8 cellular contexts compared by ENCODE assay signal in genomic region chr11:65611028-65611757, GRCh38. TPM values are rescaled to one million over a fixed set of nuclear protein-coding genes. Genes with fewer than 3 reads are reported as not detected.
DNase-seq lines count a peak whose midpoint lies in the region; ATAC-seq and TF ChIP-seq lines count a peak whose summit lies in the region.

No MANE protein-coding gene starts in this region.

- H3K9me3 Mint-ChIP-seq in activated naive CD4-positive, alpha-beta T cell treated with anti-CD3 and anti-CD28 coated beads, Interleukin-2, amount 10 ng/mL, durations not matched to agents 7 days and 5 days, result no peaks in the 10 kb centered on the region
- no peaks in the 10 kb centered on the region for H3K9me3 Mint-ChIP-seq in central memory CD8-positive, alpha-beta T cell

- 25 to 67% methylated on average over 1 of the region's 10 CpGs for WGBS in mesodermal cell (ENCODE audit: insufficient coverage in 2 of 2), 2 experiments
- 48% methylated on average over 10 of the region's 10 CpGs for WGBS in prostate gland

- DNase-seq in activated naive CD4-positive, alpha-beta T cell treated with anti-CD3 and anti-CD28 coated beads, Interleukin-2, amount 10 ng/mL, durations not matched to agents 7 days and 5 days, result no peak
- DNase-seq in activated naive CD4-positive, alpha-beta T cell (lab: John Stamatoyannopoulos, UW), result no peak
- DNase-seq in central memory CD8-positive, alpha-beta T cell (ENCODE audit: low spot score in 2 of 2), result no peak
- DNase-seq in vagina (ENCODE audit: extremely low spot score in 2 of 2) (no peak), prostate gland (ENCODE audit: low spot score) (no peak), NCI-H187 (lab: John Stamatoyannopoulos, UW) (no peak)

- no peaks in the 10 kb centered on the region for H3K27me3 ChIP-seq in vagina
- H3K27me3 ChIP-seq in prostate gland (replicated peaks; ENCODE audit: insufficient read depth), result no peaks in the 10 kb centered on the region

- no peak for ATAC-seq in central memory CD8-positive, alpha-beta T cell (replicated peaks; ENCODE audit: extremely low read depth, poor library complexity, severe bottlenecking)
- no peak for ATAC-seq in GM18867 (IDR thresholded peaks at IDR 0.05; ENCODE audit: unreplicated experiment)

- H3K4me1 ChIP-seq in mesodermal cell (ENCODE audit: control insufficient read depth, insufficient read depth, low read length, poor library complexity, severe bottlenecking), result peaks cover 43% of the 10 kb centered on the region
- H3K4me1 ChIP-seq in vagina, result peaks cover 66% of the 10 kb centered on the region
- peaks cover 28% of the 10 kb centered on the region for H3K4me1 ChIP-seq in prostate gland (replicated peaks)

- H3K4me3 ChIP-seq in mesodermal cell (ENCODE audit: extremely low read depth, insufficient read depth, low read length, poor library complexity, severe bottlenecking) (peak overlapping the region; percentile 84), vagina (peak overlapping the region; percentile 72 to 95), prostate gland (peak overlapping the region in 1 of 2 donors; percentile 70)

- H3K27me3 Mint-ChIP-seq in activated naive CD4-positive, alpha-beta T cell treated with anti-CD3 and anti-CD28 coated beads, Interleukin-2, amount 10 ng/mL, durations not matched to agents 7 days and 5 days, result no peaks in the 10 kb centered on the region
- H3K27me3 Mint-ChIP-seq in central memory CD8-positive, alpha-beta T cell, result no peaks in the 10 kb centered on the region

- H3K27ac Mint-ChIP-seq in activated naive CD4-positive, alpha-beta T cell treated with anti-CD3 and anti-CD28 coated beads, Interleukin-2, amount 10 ng/mL, durations not matched to agents 7 days and 5 days, result peak overlapping the region; percentile 64
- H3K27ac Mint-ChIP-seq in central memory CD8-positive, alpha-beta T cell (ENCODE audit: low read depth), result peak overlapping the region; percentile 85

- peaks cover 41% of the 10 kb centered on the region for H3K36me3 Mint-ChIP-seq in activated naive CD4-positive, alpha-beta T cell treated with anti-CD3 and anti-CD28 coated beads, Interleukin-2, amount 10 ng/mL, durations not matched to agents 7 days and 5 days
- H3K36me3 Mint-ChIP-seq in central memory CD8-positive, alpha-beta T cell (ENCODE audit: insufficient read depth), result peaks cover 20% of the 10 kb centered on the region

- H3K36me3 ChIP-seq in mesodermal cell (ENCODE audit: control insufficient read depth, insufficient read depth, low read length), result peaks cover 52% of the 10 kb centered on the region
- peaks cover 0 to 7% of the 10 kb centered on the region in 2 donors for H3K36me3 ChIP-seq in vagina
- H3K36me3 ChIP-seq in prostate gland, result no peaks in the 10 kb centered on the region

- H3K27ac ChIP-seq in mesodermal cell (ENCODE audit: low read depth, low read length, severe bottlenecking) (peak overlapping the region; percentile 89), vagina (peak overlapping the region; percentile 90), prostate gland (peak overlapping the region in 1 of 2 donors; percentile 54)

- TF ChIP-seq POLR2A in vagina (IDR thresholded peaks at IDR 0.05), result no peak
- TF ChIP-seq POLR2A in prostate gland (IDR thresholded peaks at IDR 0.05), result no peak

- peaks cover 49% of the 10 kb centered on the region for H3K4me1 Mint-ChIP-seq in activated naive CD4-positive, alpha-beta T cell treated with anti-CD3 and anti-CD28 coated beads, Interleukin-2, amount 10 ng/mL, durations not matched to agents 7 days and 5 days
- peaks cover 37% of the 10 kb centered on the region for H3K4me1 Mint-ChIP-seq in central memory CD8-positive, alpha-beta T cell

- CTCF ChIA-PET in activated naive CD4-positive, alpha-beta T cell treated with anti-CD3 and anti-CD28 coated beads, Interleukin-2, amount 10 ng/mL, durations not matched to agents 7 days and 5 days (lab: Charles Lee), result interaction anchor here (1.0 to 1.3 kb wide), 5 partner anchors 11 to 38 kb away, joined by 3 to 7 read pairs (median 3); partner anchors contain the start of gene KCNK7

- H3K4me3 Mint-ChIP-seq in activated naive CD4-positive, alpha-beta T cell treated with anti-CD3 and anti-CD28 coated beads, Interleukin-2, amount 10 ng/mL, durations not matched to agents 7 days and 5 days, result peak overlapping the region; percentile 97
- H3K4me3 Mint-ChIP-seq in central memory CD8-positive, alpha-beta T cell, result peak overlapping the region; percentile 38

- intact Hi-C loops in vagina (cut with DNase I) (loop anchor here (5.0 kb wide), 1 partner anchor 39 kb away; the partner anchor contains the start of genes FAM89B and ZNRD2), prostate gland (cut with DNase I) (loop anchor here (2.0 kb wide), 1 partner anchor 34 kb away; the partner anchor contains the start of gene EHBP1L1)

- no peaks in the 10 kb centered on the region for H3K9me3 ChIP-seq in mesodermal cell (ENCODE audit: control insufficient read depth, low read length)
- H3K9me3 ChIP-seq in vagina, result no peaks in the 10 kb centered on the region
- no peaks in the 10 kb centered on the region for H3K9me3 ChIP-seq in prostate gland

- TF ChIP-seq CTCF in vagina (IDR thresholded peaks at IDR 0.05) (no peak), prostate gland (IDR thresholded peaks at IDR 0.05) (no peak)

RNA-seq across cellular contexts. Expression of gene MAP3K11, which starts 2.8 kb away (rescaled TPM):
- polyA plus RNA-seq in mesodermal cell (2013, experiment 1 of 2), result 76.0 TPM
- 51.9 TPM for polyA plus RNA-seq in mesodermal cell (2013, experiment 2 of 2)
- 38.1 TPM for total RNA-seq in vagina
- total RNA-seq in prostate gland, result 10 to 100 TPM; 42.7 to 67.9 TPM

RNA-seq across cellular contexts. Expression of gene PCNX3, which starts 4.4 kb away (rescaled TPM):
- polyA plus RNA-seq in mesodermal cell (2013, experiment 1 of 2), result 25.5 TPM
- polyA plus RNA-seq in mesodermal cell (2013, experiment 2 of 2), result 21.0 TPM
- total RNA-seq in vagina (24.8 TPM), prostate gland (10 to 100 TPM; 32.0 to 67.9 TPM)

RNA-seq across cellular contexts. Expression of gene KCNK7, which starts 15.6 kb away (rescaled TPM):
- polyA plus RNA-seq in mesodermal cell (2013, experiment 1 of 2), result not detected
- polyA plus RNA-seq in mesodermal cell (2013, experiment 2 of 2), result not detected
- total RNA-seq in vagina (12.0 TPM), prostate gland (under 1 TPM in 1 of 2 donors, not detected in 1; 0.74 TPM)

RNA-seq across cellular contexts. Expression of gene SIPA1, which starts 26.7 kb away (rescaled TPM):
- polyA plus RNA-seq in mesodermal cell (2013, experiment 1 of 2), result 57.2 TPM
- 46.6 TPM for polyA plus RNA-seq in mesodermal cell (2013, experiment 2 of 2)
- 63.3 TPM for total RNA-seq in vagina
- 10 to 100 TPM; 38.2 to 45.2 TPM for total RNA-seq in prostate gland

RNA-seq across cellular contexts. Expression of gene EHBP1L1, which starts 35.3 kb away (rescaled TPM):
- 18.8 TPM for polyA plus RNA-seq in mesodermal cell (2013, experiment 1 of 2)
- 18.2 TPM for polyA plus RNA-seq in mesodermal cell (2013, experiment 2 of 2)
- 123 TPM for total RNA-seq in vagina
- total RNA-seq in prostate gland, result 10 to 100 TPM; 68.2 to 98.7 TPM
